Comparison of ENCODE assay signal across 1 cellular context in the genomic region with DNA sequence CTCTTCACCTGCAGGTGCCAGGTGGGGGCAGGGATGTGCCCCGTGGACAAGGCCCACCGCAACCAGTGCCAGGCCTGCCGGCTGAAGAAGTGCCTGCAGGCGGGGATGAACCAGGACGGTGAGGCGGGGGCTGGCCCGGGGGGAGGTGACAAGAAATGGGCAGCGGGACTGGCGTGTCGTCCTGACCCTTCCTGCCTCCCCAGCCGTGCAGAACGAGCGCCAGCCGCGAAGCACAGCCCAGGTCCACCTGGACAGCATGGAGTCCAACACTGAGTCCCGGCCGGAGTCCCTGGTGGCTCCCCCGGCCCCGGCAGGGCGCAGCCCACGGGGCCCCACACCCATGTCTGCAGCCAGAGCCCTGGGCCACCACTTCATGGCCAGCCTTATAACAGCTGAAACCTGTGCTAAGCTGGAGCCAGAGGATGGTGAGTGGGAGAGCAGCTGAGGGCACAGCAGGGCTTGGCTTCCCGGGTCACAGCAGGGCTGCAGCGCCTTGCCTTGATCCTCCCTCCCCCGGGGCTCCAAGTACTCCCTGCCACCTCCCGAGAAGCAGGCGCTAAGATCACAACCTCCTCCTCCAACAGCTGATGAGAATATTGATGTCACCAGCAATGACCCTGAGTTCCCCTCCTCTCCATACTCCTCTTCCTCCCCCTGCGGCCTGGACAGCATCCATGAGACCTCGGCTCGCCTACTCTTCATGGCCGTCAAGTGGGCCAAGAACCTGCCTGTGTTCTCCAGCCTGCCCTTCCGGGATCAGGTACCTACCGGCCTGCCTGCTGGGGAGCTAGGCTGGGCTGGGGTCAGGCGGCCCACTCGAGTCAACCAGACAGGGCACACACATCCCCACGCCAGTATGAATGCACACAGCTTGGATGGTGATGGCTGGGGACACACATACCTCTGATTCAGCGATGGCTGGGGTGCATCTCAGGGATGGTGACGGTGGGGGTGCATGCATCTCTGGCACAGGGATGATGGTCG.
TF ChIP-seq lines count a peak whose summit lies in the region.

No MANE protein-coding gene starts in this region.

TF ChIP-seq in H1, 55 proteins besides CTCF, POLR2A, EP300 and RAD21:
- TF ChIP-seq JUND (IDR thresholded peaks at IDR 0.05; ENCODE audit: low read length): no peak
- no peak for TF ChIP-seq JUN (IDR thresholded peaks at IDR 0.05; ENCODE audit: low read depth, low read length)
- no peak for TF ChIP-seq ASH2L (IDR thresholded peaks at IDR 0.05; ENCODE audit: low read length)
